1 cellular context compared by ENCODE assay signal in the genomic region with DNA sequence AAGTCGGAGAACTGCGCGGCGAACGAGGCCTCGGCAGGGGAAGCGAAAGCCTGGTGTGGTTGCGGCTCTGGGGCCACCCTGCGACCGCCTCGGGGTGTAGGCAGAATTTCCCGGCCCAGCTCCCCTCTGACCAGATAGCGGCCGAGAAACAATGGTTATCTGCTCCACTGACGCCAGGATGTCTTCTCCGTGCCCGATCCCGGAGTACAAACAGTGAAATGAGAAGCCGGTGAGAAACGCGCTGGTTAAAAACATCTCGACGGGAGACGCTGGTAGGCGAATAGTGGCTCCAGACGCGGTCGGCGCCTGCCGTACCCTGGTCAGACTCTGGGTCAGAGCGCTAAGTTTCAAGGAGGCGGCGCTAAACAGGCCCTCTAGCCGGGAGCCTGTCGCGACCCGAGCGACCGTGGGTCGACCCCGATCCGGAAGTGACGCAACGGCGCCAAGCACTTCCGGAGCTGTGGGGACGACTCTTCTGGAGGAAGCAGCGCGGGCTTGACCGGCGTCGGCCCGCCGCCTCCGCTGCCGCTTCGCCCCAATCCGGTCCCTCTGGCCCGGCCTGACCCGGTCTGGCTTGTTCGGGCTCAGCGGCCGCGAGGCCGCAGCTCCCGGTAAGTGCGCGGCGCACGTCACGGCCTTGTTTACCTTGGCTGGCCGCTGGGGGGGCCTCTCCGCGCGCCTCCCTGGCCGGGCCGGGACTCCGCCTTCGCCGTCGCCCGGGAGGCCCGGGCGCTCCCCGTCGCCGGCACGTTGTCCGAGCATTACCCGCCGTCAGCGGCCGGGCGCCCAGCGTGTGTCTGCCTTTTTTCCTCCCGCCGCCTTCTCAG.
TF ChIP-seq lines count a peak whose summit lies in the region.

ARIH2 (plus strand) TSS at position 455 of the 827 bp plus-strand sequence. CDS start 8,717 bp downstream, outside the sequence.

TF ChIP-seq in HepG2, 621 proteins besides CTCF, POLR2A, EP300 and RAD21 (continued from another document and continues in another):
- TF ChIP-seq PRDM15 (CRISPR knock-in tag; IDR thresholded peaks at IDR 0.05) (no peak; the same call in 1 of the 2 replicates), ZNF629 (CRISPR knock-in tag; conservative IDR thresholded peaks at IDR 0.05) (peak; percentile 19; the same call in 1 of the 2 replicates), SKI (IDR thresholded peaks at IDR 0.05; ENCODE audit: partially characterized antibody) (no peak), HNF4G (IDR thresholded peaks at IDR 0.05; ENCODE audit: borderline replicate concordance, low read depth, low read length) (peak; percentile 30; the same call in 1 of the 2 replicates), HNF4G (CRISPR knock-in tag; IDR thresholded peaks at IDR 0.05; ENCODE audit: borderline replicate concordance, low read depth) (no peak), MXD4 (CRISPR knock-in tag; IDR thresholded peaks at IDR 0.05) (peak; percentile 46; the same call in 1 of the 2 replicates), ZNF335 (CRISPR knock-in tag; IDR thresholded peaks at IDR 0.05) (peak; percentile 78), KLF13 (CRISPR knock-in tag; IDR thresholded peaks at IDR 0.05) (no peak), JUND (CRISPR knock-in tag; IDR thresholded peaks at IDR 0.05) (no peak), ZNF430 (CRISPR knock-in tag; IDR thresholded peaks at IDR 0.05) (peak; percentile 47), ZBTB37 (CRISPR knock-in tag; IDR thresholded peaks at IDR 0.05) (no peak), HIVEP1 (CRISPR knock-in tag; IDR thresholded peaks at IDR 0.05) (peak; percentile 78; the same call in 1 of the 2 replicates), NR2F6 (IDR thresholded peaks at IDR 0.05) (no peak), NR2F6 (CRISPR knock-in tag; IDR thresholded peaks at IDR 0.05) (peak; percentile 60), ZNF777 (CRISPR knock-in tag; IDR thresholded peaks at IDR 0.05) (no peak), ZNF225 (CRISPR knock-in tag; IDR thresholded peaks at IDR 0.05) (peak; percentile 45; the same call in 1 of the 2 replicates), ZNF703 (CRISPR knock-in tag; IDR thresholded peaks at IDR 0.05; ENCODE audit: borderline replicate concordance) (peak; percentile 70; the same call in 1 of the 2 replicates), ZNF598 (CRISPR knock-in tag; IDR thresholded peaks at IDR 0.05; ENCODE audit: borderline replicate concordance) (peak; percentile 68; the same call in 1 of the 2 replicates), HNRNPK (IDR thresholded peaks at IDR 0.05; ENCODE audit: low read depth, low read length, poor library complexity, severe bottlenecking) (peak; percentile 57), ZNF501 (CRISPR knock-in tag; IDR thresholded peaks at IDR 0.05) (peak; percentile 77; the same call in 1 of the 2 replicates), ARNT (IDR thresholded peaks at IDR 0.05) (no peak), JARID2 (CRISPR knock-in tag; IDR thresholded peaks at IDR 0.05; ENCODE audit: insufficient replicate concordance) (no peak), ETV5 (CRISPR knock-in tag; IDR thresholded peaks at IDR 0.05; ENCODE audit: borderline replicate concordance) (peak; percentile 86), ZMYM4 (CRISPR knock-in tag; IDR thresholded peaks at IDR 0.05) (peak; percentile 24; the same call in 1 of the 2 replicates), ZNF781 (CRISPR knock-in tag; IDR thresholded peaks at IDR 0.05; ENCODE audit: borderline replicate concordance, not compliant biosample characterization) (no peak), ZNF546 (CRISPR knock-in tag; conservative IDR thresholded peaks at IDR 0.05) (no peak), ZNF512 (CRISPR knock-in tag; IDR thresholded peaks at IDR 0.05) (no peak), ASH2L (IDR thresholded peaks at IDR 0.05; ENCODE audit: insufficient read length, low read depth, low read length) (peak; percentile 94), CBFB (CRISPR knock-in tag; IDR thresholded peaks at IDR 0.05) (peak; percentile 69), NFYC (CRISPR knock-in tag; IDR thresholded peaks at IDR 0.05) (no peak), SYNCRIP (IDR thresholded peaks at IDR 0.05; ENCODE audit: insufficient read depth, low read depth, low read length) (no peak), CSRNP1 (CRISPR knock-in tag; IDR thresholded peaks at IDR 0.05) (peak; percentile 82; the same call in 1 of the 2 replicates), SNAPC4 (CRISPR knock-in tag; IDR thresholded peaks at IDR 0.05) (no peak), ZSCAN9 (CRISPR knock-in tag; IDR thresholded peaks at IDR 0.05; ENCODE audit: borderline replicate concordance) (peak; percentile 31; the same call in 1 of the 2 replicates), HNRNPLL (IDR thresholded peaks at IDR 0.05; ENCODE audit: low read depth, low read length, poor library complexity, severe bottlenecking) (peak; percentile 73), THAP8 (CRISPR knock-in tag; IDR thresholded peaks at IDR 0.05; ENCODE audit: borderline replicate concordance) (0 out of 2 replicates have a peak, but pooled peaks have one; percentile 71), ZNF33A (CRISPR knock-in tag; IDR thresholded peaks at IDR 0.05; ENCODE audit: borderline replicate concordance) (no peak), AKAP8 (CRISPR knock-in tag; IDR thresholded peaks at IDR 0.05) (peak; percentile 59; the same call in 1 of the 2 replicates), REXO4 (CRISPR knock-in tag; IDR thresholded peaks at IDR 0.05; ENCODE audit: borderline replicate concordance) (no peak), ZNF563 (CRISPR knock-in tag; IDR thresholded peaks at IDR 0.05) (peak; percentile 30)
- TF ChIP-seq, protein P1, sequence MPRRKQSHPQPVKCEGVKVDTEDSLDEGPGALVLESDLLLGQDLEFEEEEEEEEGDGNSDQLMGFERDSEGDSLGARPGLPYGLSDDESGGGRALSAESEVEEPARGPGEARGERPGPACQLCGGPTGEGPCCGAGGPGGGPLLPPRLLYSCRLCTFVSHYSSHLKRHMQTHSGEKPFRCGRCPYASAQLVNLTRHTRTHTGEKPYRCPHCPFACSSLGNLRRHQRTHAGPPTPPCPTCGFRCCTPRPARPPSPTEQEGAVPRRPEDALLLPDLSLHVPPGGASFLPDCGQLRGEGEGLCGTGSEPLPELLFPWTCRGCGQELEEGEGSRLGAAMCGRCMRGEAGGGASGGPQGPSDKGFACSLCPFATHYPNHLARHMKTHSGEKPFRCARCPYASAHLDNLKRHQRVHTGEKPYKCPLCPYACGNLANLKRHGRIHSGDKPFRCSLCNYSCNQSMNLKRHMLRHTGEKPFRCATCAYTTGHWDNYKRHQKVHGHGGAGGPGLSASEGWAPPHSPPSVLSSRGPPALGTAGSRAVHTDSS (CRISPR knock-in tag; conservative IDR thresholded peaks at IDR 0.05), result no peak
- TF ChIP-seq, protein P2, sequence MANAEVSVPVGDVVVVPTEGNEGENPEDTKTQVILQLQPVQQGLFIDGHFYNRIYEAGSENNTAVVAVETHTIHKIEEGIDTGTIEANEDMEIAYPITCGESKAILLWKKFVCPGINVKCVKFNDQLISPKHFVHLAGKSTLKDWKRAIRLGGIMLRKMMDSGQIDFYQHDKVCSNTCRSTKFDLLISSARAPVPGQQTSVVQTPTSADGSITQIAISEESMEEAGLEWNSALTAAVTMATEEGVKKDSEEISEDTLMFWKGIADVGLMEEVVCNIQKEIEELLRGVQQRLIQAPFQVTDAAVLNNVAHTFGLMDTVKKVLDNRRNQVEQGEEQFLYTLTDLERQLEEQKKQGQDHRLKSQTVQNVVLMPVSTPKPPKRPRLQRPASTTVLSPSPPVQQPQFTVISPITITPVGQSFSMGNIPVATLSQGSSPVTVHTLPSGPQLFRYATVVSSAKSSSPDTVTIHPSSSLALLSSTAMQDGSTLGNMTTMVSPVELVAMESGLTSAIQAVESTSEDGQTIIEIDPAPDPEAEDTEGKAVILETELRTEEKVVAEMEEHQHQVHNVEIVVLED (CRISPR knock-in tag; IDR thresholded peaks at IDR 0.05; ENCODE audit: borderline replicate concordance), result peak; percentile 48; the same call in 1 of the 2 replicates
